18 cellular contexts compared by ENCODE assay signal in genomic region chr10:23172846-23173548, GRCh38. TPM values are rescaled to one million over a fixed set of nuclear protein-coding genes. Genes with fewer than 3 reads are reported as not detected.
A peak's percentile ranks its signal among the peaks of the same experiment; 100 is the strongest.
DNase-seq lines count a peak whose midpoint lies in the region; ATAC-seq, FAIRE-seq and TF ChIP-seq lines count a peak whose summit lies in the region.
"Had no signal": no experiment of that assay in that cellular context is flagged by ENCODE, and none has a peak within 500 bp of the region (broad histone marks: within the 10 kb centered on the region; RNA-seq: fewer than 3 reads in every experiment).

No MANE protein-coding gene starts in this region.

- H3K4me3 ChIP-seq in cardiac muscle cell (peak overlapping the region; percentile 21), SK-N-MC (peak overlapping the region; percentile 30; the same call in 1 of the 2 replicates), esophagus muscularis mucosa (no peak overlapping the region)

- TF ChIP-seq CTCF in cardiac muscle cell (IDR thresholded peaks at IDR 0.05; ENCODE audit: low read depth, low read length) (no peak), esophagus muscularis mucosa (IDR thresholded peaks at IDR 0.05) (no peak)

- TF ChIP-seq EP300 in esophagus muscularis mucosa (IDR thresholded peaks at IDR 0.05), result no peak

- H3K27ac ChIP-seq in cardiac muscle cell, result no peak overlapping the region
- H3K27ac ChIP-seq in SK-N-MC, result no peak overlapping the region
- no peak overlapping the region for H3K27ac ChIP-seq in esophagus muscularis mucosa (replicated peaks in 1 of 4)

- H3K4me1 ChIP-seq in cardiac muscle cell (ENCODE audit: low read depth), result peaks cover 7% of the 10 kb centered on the region
- peaks cover 12 to 25% (median 22%) of the 10 kb centered on the region in 4 donors for H3K4me1 ChIP-seq in esophagus muscularis mucosa

- peak overlapping the region; percentile 73 for H3K27ac Mint-ChIP-seq in stimulated activated naive B cell treated with anti-CD40 and anti-IgM and Interleukin-4, amounts not matched to agents 10 μg/mL and 1 μg/mL and 100 μg/mL, for 72 hours
- no peak overlapping the region for H3K27ac Mint-ChIP-seq in activated naive CD4-positive, alpha-beta T cell treated with anti-CD3 and anti-CD28 coated beads, Interleukin-2, amount 50 U/mL, for 72 hours
- H3K27ac Mint-ChIP-seq: stimulated activated effector memory CD8-positive, alpha-beta T cell treated with anti-CD3 and anti-CD28 coated beads, Interleukin-12 subunit alpha, Interleukin-12 subunit beta, amount 100 ng/mL, for 72 hours had no signal

- peak overlapping the region in 1 of 2 donors; percentile 39 for H3K4me3 Mint-ChIP-seq in stimulated activated naive B cell treated with anti-CD40 and anti-IgM and Interleukin-4, amounts not matched to agents 10 μg/mL and 1 μg/mL and 100 μg/mL, for 72 hours
- H3K4me3 Mint-ChIP-seq: stimulated activated effector memory CD8-positive, alpha-beta T cell treated with anti-CD3 and anti-CD28 coated beads, Interleukin-12 subunit alpha, Interleukin-12 subunit beta, amount 100 ng/mL, for 72 hours had no signal

- no peaks in the 10 kb centered on the region for H3K36me3 ChIP-seq in cardiac muscle cell
- no peaks in the 10 kb centered on the region for H3K36me3 ChIP-seq in SK-N-MC (ENCODE audit: insufficient read depth, low read length)
- H3K36me3 ChIP-seq in esophagus muscularis mucosa, result no peaks in the 10 kb centered on the region

- H3K27me3 ChIP-seq in cardiac muscle cell, result peaks cover 100% of the 10 kb centered on the region
- H3K27me3 ChIP-seq in esophagus muscularis mucosa, result peaks cover 0 to 90% (median 33%) of the 10 kb centered on the region in 4 donors

- no peaks in the 10 kb centered on the region for H3K9me3 ChIP-seq in cardiac muscle cell (ENCODE audit: low read depth)
- H3K9me3 ChIP-seq in SK-N-MC (ENCODE audit: low read depth, low read length), result no peaks in the 10 kb centered on the region
- H3K9me3 ChIP-seq in esophagus muscularis mucosa, result no peaks in the 10 kb centered on the region

- WGBS in esophagus muscularis mucosa, result 2% methylated on average over 21 of the region's 48 CpGs

- DNase-seq in cardiac muscle cell (ENCODE audit: low read depth in 1 of 2, low spot score in 1 of 2) (peak in 1 of 2 donors; percentile 56), cardiac septum (ENCODE audit: low spot score) (no peak), SK-N-MC (ENCODE audit: low read depth, low spot score) (no peak), iPS-NIHi7 (ENCODE audit: extremely low spot score) (peak; percentile 62), esophagus muscularis mucosa (ENCODE audit: extremely low spot score) (no peak), HTR-8/SVneo (ENCODE audit: insufficient read length, low spot score) (no peak)
- no peak for DNase-seq in stimulated activated naive B cell treated with anti-CD40 and anti-IgM and Interleukin-4, amounts not matched to agents 10 μg/mL and 1 μg/mL and 100 μg/mL, for 72 hours
- DNase-seq in activated naive CD4-positive, alpha-beta T cell treated with anti-CD3 and anti-CD28 coated beads, Interleukin-2, amount 50 U/mL, for 72 hours (ENCODE audit: low spot score in 2 of 2), result no peak
- DNase-seq: activated CD4-positive, alpha-beta T cell treated with anti-CD3 and anti-CD28 coated beads for 48 hours; activated effector memory CD4-positive, alpha-beta T cell treated with Interleukin-2 at 50 U/mL for 16 hours; EL; NK-92 treated with Interleukin-12 subunit alpha and Interleukin-12 subunit beta, amount 100 ng/mL, for 24 hours; SW 1271 had no signal

- H3K27me3 Mint-ChIP-seq in stimulated activated naive B cell treated with anti-CD40 and anti-IgM and Interleukin-4, amounts not matched to agents 10 μg/mL and 1 μg/mL and 100 μg/mL, for 72 hours, result peaks cover 61 to 71% of the 10 kb centered on the region in 2 donors

- intact Hi-C loops in cardiac septum (cut with DNase I) (no loop called here), esophagus muscularis mucosa (cut with DNase I) (no loop called here)

- no peaks in the 10 kb centered on the region for H3K36me3 Mint-ChIP-seq in stimulated activated naive B cell treated with anti-CD40 and anti-IgM and Interleukin-4, amounts not matched to agents 10 μg/mL and 1 μg/mL and 100 μg/mL, for 72 hours
- H3K36me3 Mint-ChIP-seq in activated naive CD4-positive, alpha-beta T cell treated with anti-CD3 and anti-CD28 coated beads, Interleukin-2, amount 50 U/mL, for 72 hours, result peaks cover 7 to 18% of the 10 kb centered on the region in 2 donors
- H3K36me3 Mint-ChIP-seq: stimulated activated effector memory CD8-positive, alpha-beta T cell treated with anti-CD3 and anti-CD28 coated beads, Interleukin-12 subunit alpha, Interleukin-12 subunit beta, amount 100 ng/mL, for 72 hours had no signal

- no peaks in the 10 kb centered on the region for H3K9me3 Mint-ChIP-seq in stimulated activated naive B cell treated with anti-CD40 and anti-IgM and Interleukin-4, amounts not matched to agents 10 μg/mL and 1 μg/mL and 100 μg/mL, for 72 hours
- H3K9me3 Mint-ChIP-seq in activated naive CD4-positive, alpha-beta T cell treated with anti-CD3 and anti-CD28 coated beads, Interleukin-2, amount 50 U/mL, for 72 hours, result no peaks in the 10 kb centered on the region
- H3K9me3 Mint-ChIP-seq: stimulated activated effector memory CD8-positive, alpha-beta T cell treated with anti-CD3 and anti-CD28 coated beads, Interleukin-12 subunit alpha, Interleukin-12 subunit beta, amount 100 ng/mL, for 72 hours had no signal

- peaks cover 4 to 20% of the 10 kb centered on the region in 2 donors for H3K4me1 Mint-ChIP-seq in stimulated activated naive B cell treated with anti-CD40 and anti-IgM and Interleukin-4, amounts not matched to agents 10 μg/mL and 1 μg/mL and 100 μg/mL, for 72 hours
- H3K4me1 Mint-ChIP-seq: stimulated activated effector memory CD8-positive, alpha-beta T cell treated with anti-CD3 and anti-CD28 coated beads, Interleukin-12 subunit alpha, Interleukin-12 subunit beta, amount 100 ng/mL, for 72 hours had no signal

- no peak for ATAC-seq in stimulated activated naive B cell treated with anti-CD40 and anti-IgM and Interleukin-4, amounts not matched to agents 10 μg/mL and 1 μg/mL and 100 μg/mL, for 72 hours (replicated peaks)
- ATAC-seq in activated naive CD4-positive, alpha-beta T cell treated with anti-CD3 and anti-CD28 coated beads, Interleukin-2, amount 50 U/mL, for 72 hours, result no peak
- ATAC-seq: stimulated activated effector memory CD8-positive, alpha-beta T cell treated with anti-CD3 and anti-CD28 coated beads, Interleukin-12 subunit alpha, Interleukin-12 subunit beta, amount 100 ng/mL, for 72 hours had no signal

- FAIRE-seq in HTR-8/SVneo (lab: Jason Lieb, UNC), result no peak
- FAIRE-seq: islet of Langerhans had no signal

- H3K9ac ChIP-seq in SK-N-MC (ENCODE audit: insufficient read length), result no peak overlapping the region

- no peak for TF ChIP-seq POLR2A in esophagus muscularis mucosa (IDR thresholded peaks at IDR 0.05; ENCODE audit: low read depth)

RNA-seq across cellular contexts. Expression of gene PTF1A, which starts 19.1 kb away (rescaled TPM):
- total RNA-seq in cardiac muscle cell, result not detected in 2 replicates
- polyA plus RNA-seq in cardiac muscle cell, result not detected in 2 replicates
- not detected for total RNA-seq in cardiac septum
- not detected for total RNA-seq in activated naive CD4-positive, alpha-beta T cell treated with anti-CD3 and anti-CD28 coated beads, Interleukin-2, amount 50 U/mL, for 72 hours
- total RNA-seq in esophagus muscularis mucosa, result not detected
- total RNA-seq: HT-29, myocyte had no signal
- polyA plus RNA-seq: esophagus had no signal

Comparison
In these comparisons a context has a peak if more than half of its experiments do, and no peak if none do; other contexts are left out.
1. H3K4me3 ChIP-seq: peak in cardiac muscle cell (single experiment) and SK-N-MC (single experiment); none in esophagus muscularis mucosa (0 of 4).